In genomic region chr2:169237286-169237685, GRCh38 we compare ENCODE assay signal across 26 cellular contexts.
"Had no signal": no experiment of that assay in that cellular context is flagged by ENCODE, and none has a peak within 500 bp of the region (broad histone marks: within the 10 kb centered on the region; RNA-seq: fewer than 3 reads in every experiment).

No MANE protein-coding gene starts in this region.

- H3K4me3 Mint-ChIP-seq: activated B cell treated with CpG ODN at 0.5 μM for 24 hours; activated CD4-positive, alpha-beta T cell treated with anti-CD3 and anti-CD28 coated beads, Interleukin-2, amount 10 ng/mL, durations not matched to agents 24 days and 14 days; activated naive CD4-positive, alpha-beta T cell treated with anti-CD3 and anti-CD28 coated beads for 36 hours; activated naive CD8-positive, alpha-beta T cell; activated T-helper 17 cell treated with anti-CD3 and anti-CD28 coated beads, Interleukin-2, amount 50 U/mL, for 72 hours had no signal

- H3K4me3 ChIP-seq: cardiac muscle cell had no signal

- DNase-seq: activated B cell treated with CpG ODN at 0.5 μM for 24 hours; activated CD4-positive, alpha-beta T cell treated with anti-CD3 and anti-CD28 coated beads for 1 hour; activated CD4-positive, alpha-beta T cell treated with anti-CD3 and anti-CD28 coated beads, Interleukin-2, amount 10 ng/mL, durations not matched to agents 24 days and 14 days; activated CD4-positive, alpha-beta T cell treated with anti-CD3 and anti-CD28 coated beads, Interleukin-2, amount 50 U/mL, for 48 hours; activated gamma-delta T cell; activated naive CD4-positive, alpha-beta T cell treated with anti-CD3 and anti-CD28 coated beads for 36 hours; activated T-cell treated with anti-CD3 and anti-CD28 coated beads for 4 hours; activated T-cell treated with anti-CD3 and anti-CD28 coated beads, Interleukin-2, amount 50 U/mL, for 48 hours; brain microvascular endothelial cell; cerebellar nuclear complex; Kasumi-1; NCI-H1092; NCI-H1417; NCI-H2171; NCI-H2227 treated with DMSO at 0.1 percent for 48 hours; NCI-H446 treated with DMSO at 0.1 percent for 48 hours; NCI-H524 treated with DMSO at 0.1 percent for 48 hours; NCI-H748 treated with DMSO at 0.1 percent for 48 hours; RPMI8226; T1000 had no signal

- H3K27me3 Mint-ChIP-seq: activated B cell treated with CpG ODN at 0.5 μM for 24 hours; activated naive CD8-positive, alpha-beta T cell had no signal

- H3K36me3 ChIP-seq: brain microvascular endothelial cell, cardiac muscle cell had no signal

- FAIRE-seq: TTC549 had no signal

- H3K36me3 Mint-ChIP-seq: activated naive CD8-positive, alpha-beta T cell had no signal

- H3K27ac Mint-ChIP-seq: activated B cell treated with CpG ODN at 0.5 μM for 24 hours; activated CD4-positive, alpha-beta T cell treated with anti-CD3 and anti-CD28 coated beads, Interleukin-2, amount 10 ng/mL, durations not matched to agents 24 days and 14 days; activated naive CD4-positive, alpha-beta T cell treated with anti-CD3 and anti-CD28 coated beads for 36 hours; activated naive CD8-positive, alpha-beta T cell; activated T-helper 17 cell treated with anti-CD3 and anti-CD28 coated beads, Interleukin-2, amount 50 U/mL, for 72 hours had no signal

- H3K9me3 Mint-ChIP-seq: activated B cell treated with CpG ODN at 0.5 μM for 24 hours; activated naive CD4-positive, alpha-beta T cell treated with anti-CD3 and anti-CD28 coated beads for 36 hours; activated T-helper 17 cell treated with anti-CD3 and anti-CD28 coated beads, Interleukin-2, amount 50 U/mL, for 72 hours had no signal

- H3K27ac ChIP-seq: brain microvascular endothelial cell, cardiac muscle cell had no signal

- ATAC-seq: activated T-helper 17 cell treated with anti-CD3 and anti-CD28 coated beads, Interleukin-2, amount 50 U/mL, for 72 hours; Panc1; Right ventricle myocardium inferior had no signal

- H3K4me1 Mint-ChIP-seq: activated B cell treated with CpG ODN at 0.5 μM for 24 hours; activated T-helper 17 cell treated with anti-CD3 and anti-CD28 coated beads, Interleukin-2, amount 50 U/mL, for 72 hours had no signal

- H3K27me3 ChIP-seq: brain microvascular endothelial cell, cardiac muscle cell had no signal
